Comparison of ENCODE assay signal across 1 cellular context in genomic region chr6:53526000-53526399, GRCh38.
TF ChIP-seq lines count a peak whose summit lies in the region.

No MANE protein-coding gene starts in this region.

TF ChIP-seq in IMR-90, 13 proteins besides CTCF, POLR2A, EP300 and RAD21 (continued from another document):
- TF ChIP-seq ELK1 (IDR thresholded peaks at IDR 0.05; ENCODE audit: borderline replicate concordance, low read depth, low read length) (no peak), USF2 (IDR thresholded peaks at IDR 0.05; ENCODE audit: low read depth, low read length) (no peak), CEBPB (IDR thresholded peaks at IDR 0.05; ENCODE audit: low read depth, low read length) (no peak), BHLHE40 (IDR thresholded peaks at IDR 0.05; ENCODE audit: low read depth, low read length) (no peak), MXI1 (IDR thresholded peaks at IDR 0.05; ENCODE audit: borderline replicate concordance, low read depth, low read length) (no peak)
